8 cellular contexts compared by ENCODE assay signal in the genomic region with DNA sequence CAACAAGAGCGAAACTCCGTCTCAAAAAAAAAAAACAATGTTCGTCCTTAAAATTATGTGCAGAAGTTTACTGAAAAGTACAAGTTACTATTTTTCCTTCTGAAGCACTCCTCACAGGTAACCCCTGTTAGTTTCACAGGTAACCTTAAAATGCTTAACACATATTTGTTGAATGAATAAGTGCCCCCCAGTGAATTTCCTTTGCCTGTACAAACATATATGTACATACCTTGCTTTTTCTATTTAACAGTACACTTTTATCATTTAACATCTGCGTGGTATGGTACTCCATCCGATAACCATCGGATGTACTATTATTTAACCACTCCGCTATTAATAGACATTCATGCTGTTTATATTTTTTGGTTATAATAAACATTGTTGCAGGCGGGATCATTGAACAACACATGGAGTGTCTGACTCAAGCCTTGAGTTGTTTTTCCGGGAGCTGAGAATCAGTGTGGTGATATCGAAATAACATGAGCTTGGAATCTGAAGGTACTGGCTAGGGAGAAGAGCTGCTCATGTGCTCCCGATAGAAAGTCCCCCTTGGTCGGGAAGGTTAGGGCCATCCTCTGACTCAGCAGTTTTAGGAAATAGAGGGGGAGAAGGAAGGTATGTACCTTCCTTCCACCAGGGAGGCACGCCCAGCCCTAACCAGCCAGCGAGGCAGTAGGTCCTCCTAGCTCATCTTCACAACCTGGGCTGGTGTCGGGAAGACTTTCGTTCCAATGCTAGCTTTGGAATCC. TPM values are rescaled to one million over a fixed set of nuclear protein-coding genes. Genes with fewer than 3 reads are reported as not detected.
DNase-seq lines count a peak whose midpoint lies in the region; ATAC-seq and TF ChIP-seq lines count a peak whose summit lies in the region.

No MANE protein-coding gene starts in this region.

- no peaks in the 10 kb centered on the region for H3K9me3 ChIP-seq in GM23248 (ENCODE audit: low read depth)
- peaks cover 2% of the 10 kb centered on the region for H3K9me3 ChIP-seq in iPS-18c (ENCODE audit: control insufficient read depth, insufficient read depth, low read length)
- H3K9me3 ChIP-seq in subcutaneous abdominal adipose tissue (ENCODE audit: control insufficient read depth in 5 of 5, low read length in 5 of 5): no peaks in the 10 kb centered on the region

- ATAC-seq in GM19023 (IDR thresholded peaks at IDR 0.05; ENCODE audit: unreplicated experiment): no peak

- peak overlapping the region; percentile 94 for H3K27ac Mint-ChIP-seq in activated T-helper 1 cell treated with anti-CD3 and anti-CD28 coated beads, Interleukin-12 subunit alpha, Interleukin-12 subunit beta, Interleukin-2, Interleukin-4 antibody, amounts not matched to agents 30 ng/mL and 10 ng/mL and 1 ng/mL, durations not matched to agents 14 hours and 24 hours and 36 hours

- H2AFZ ChIP-seq in GM23248: peak overlapping the region; percentile 8; the same call in 1 of the 2 replicates

- DNase-seq in GM23248 (peak; percentile 84), NCI-H1048 (lab: John Stamatoyannopoulos, UW) (no peak)
- no peak for DNase-seq in activated T-helper 1 cell treated with anti-CD3 and anti-CD28 coated beads, Interleukin-12 subunit alpha, Interleukin-12 subunit beta, Interleukin-2, Interleukin-4 antibody, amounts not matched to agents 30 ng/mL and 10 ng/mL and 1 ng/mL, durations not matched to agents 14 hours and 24 hours and 36 hours (ENCODE audit: low spot score)
- no peak for DNase-seq in central memory CD4-positive, alpha-beta T cell

- H3K4me1 Mint-ChIP-seq in activated T-helper 1 cell treated with anti-CD3 and anti-CD28 coated beads, Interleukin-12 subunit alpha, Interleukin-12 subunit beta, Interleukin-2, Interleukin-4 antibody, amounts not matched to agents 30 ng/mL and 10 ng/mL and 1 ng/mL, durations not matched to agents 14 hours and 24 hours and 36 hours (ENCODE audit: low read depth): peaks cover 66% of the 10 kb centered on the region

- no peaks in the 10 kb centered on the region for H3K27me3 ChIP-seq in GM23248 (replicated peaks; ENCODE audit: insufficient read depth)
- H3K27me3 ChIP-seq in subcutaneous abdominal adipose tissue (ENCODE audit: control insufficient read depth in 5 of 5, insufficient read depth in 4 of 5, low read length in 5 of 5): no peaks in the 10 kb centered on the region

- H4K20me1 ChIP-seq in GM23248 (ENCODE audit: insufficient read depth): no peaks in the 10 kb centered on the region; the same call in 1 of the 2 replicates

- no peak for TF ChIP-seq CTCF in 22Rv1 (IDR thresholded peaks at IDR 0.05)

- H3K36me3 ChIP-seq in GM23248 (ENCODE audit: low read depth) (no peaks in the 10 kb centered on the region), subcutaneous abdominal adipose tissue (ENCODE audit: control insufficient read depth in 5 of 5, insufficient read depth in 5 of 5, low read length in 5 of 5) (peaks cover 0 to 6% (median 2%) of the 10 kb centered on the region in 5 donors)

- peak overlapping the region; percentile 98 for H3K4me2 ChIP-seq in GM23248 (ENCODE audit: unreplicated experiment)

- peak overlapping the region; percentile 93 for H3K9ac ChIP-seq in GM23248
- H3K9ac ChIP-seq in subcutaneous abdominal adipose tissue (ENCODE audit: low read length in 5 of 5): peak overlapping the region in 4 of 5 donors; percentile 81 to 93 (median 90)

- peaks cover 30% of the 10 kb centered on the region for H3K36me3 Mint-ChIP-seq in activated T-helper 1 cell treated with anti-CD3 and anti-CD28 coated beads, Interleukin-12 subunit alpha, Interleukin-12 subunit beta, Interleukin-2, Interleukin-4 antibody, amounts not matched to agents 30 ng/mL and 10 ng/mL and 1 ng/mL, durations not matched to agents 14 hours and 24 hours and 36 hours (ENCODE audit: low read depth)

- no peaks in the 10 kb centered on the region for H3K27me3 Mint-ChIP-seq in activated T-helper 1 cell treated with anti-CD3 and anti-CD28 coated beads, Interleukin-12 subunit alpha, Interleukin-12 subunit beta, Interleukin-2, Interleukin-4 antibody, amounts not matched to agents 30 ng/mL and 10 ng/mL and 1 ng/mL, durations not matched to agents 14 hours and 24 hours and 36 hours (ENCODE audit: insufficient read depth)

- H3K9me3 Mint-ChIP-seq in activated T-helper 1 cell treated with anti-CD3 and anti-CD28 coated beads, Interleukin-12 subunit alpha, Interleukin-12 subunit beta, Interleukin-2, Interleukin-4 antibody, amounts not matched to agents 30 ng/mL and 10 ng/mL and 1 ng/mL, durations not matched to agents 14 hours and 24 hours and 36 hours: no peaks in the 10 kb centered on the region

- in situ Hi-C loops in GM23248 (cut with MboI): no loop called here

- WGBS in GM23248 (ENCODE audit: low coverage in 1 of 2, low lambda C conversion rate in 2 of 2, missing lambda C conversion rate in 2 of 2), 2 experiments: 7 to 8% methylated on average over 16 of the region's 16 CpGs

- peak overlapping the region; percentile 96 for H3K4me3 ChIP-seq in GM23248
- H3K4me3 ChIP-seq in iPS-18c (ENCODE audit: insufficient read depth, low read depth, low read length): peak overlapping the region; percentile 93
- H3K4me3 ChIP-seq in subcutaneous abdominal adipose tissue (ENCODE audit: low read depth in 1 of 5, low read length in 5 of 5): peak overlapping the region; percentile 84 to 97 (median 88)

- intact Hi-C loops in activated T-helper 1 cell treated with anti-CD3 and anti-CD28 coated beads, Interleukin-12 subunit alpha, Interleukin-12 subunit beta, Interleukin-2, Interleukin-4 antibody, amounts not matched to agents 30 ng/mL and 10 ng/mL and 1 ng/mL, durations not matched to agents 14 hours and 24 hours and 36 hours (cut with micrococcal nuclease): loop anchor here (2.0 to 10.0 kb wide), 4 partner anchors 134 to 569 kb away; a partner anchor contains a TSS

- peaks cover 46% of the 10 kb centered on the region for H3K79me2 ChIP-seq in GM23248 (ENCODE audit: insufficient read depth)

- H3K4me1 ChIP-seq in GM23248 (ENCODE audit: insufficient read depth) (peaks cover 36% of the 10 kb centered on the region), subcutaneous abdominal adipose tissue (ENCODE audit: control insufficient read depth in 5 of 5, insufficient read depth in 5 of 5, low read length in 5 of 5) (peaks cover 5 to 51% (median 43%) of the 10 kb centered on the region in 5 donors)

- peak overlapping the region; percentile 94 for H3K27ac ChIP-seq in 22Rv1
- H3K27ac ChIP-seq in GM23248: peak overlapping the region; percentile 91
- peak overlapping the region; percentile 79 for H3K27ac ChIP-seq in subcutaneous abdominal adipose tissue (ENCODE audit: low read depth, low read length)

- H3K4me3 Mint-ChIP-seq in activated T-helper 1 cell treated with anti-CD3 and anti-CD28 coated beads, Interleukin-12 subunit alpha, Interleukin-12 subunit beta, Interleukin-2, Interleukin-4 antibody, amounts not matched to agents 30 ng/mL and 10 ng/mL and 1 ng/mL, durations not matched to agents 14 hours and 24 hours and 36 hours: peak overlapping the region; percentile 92

- H3F3A ChIP-seq in GM23248 (ENCODE audit: insufficient read depth): peaks cover 45% of the 10 kb centered on the region

- H3K9me2 ChIP-seq in GM23248 (ENCODE audit: insufficient read depth): no peaks in the 10 kb centered on the region

RNA-seq across cellular contexts. Expression of a gene that starts 1.6 kb away (rescaled TPM):
- total RNA-seq in GM23248 (2014; rRNA removed; shearing (Covaris generic)): 32.0 and 37.1 TPM in 2 replicates
- 28.2 and 28.7 TPM in 2 replicates for polyA plus RNA-seq in GM23248 (2016; fragmentation: Nextera tagmentation; extraction: Ambion mirVana)
- 89.2 and 94.2 TPM in 2 replicates for total RNA-seq in activated T-helper 1 cell treated with anti-CD3 and anti-CD28 coated beads, Interleukin-12 subunit alpha, Interleukin-12 subunit beta, Interleukin-2, Interleukin-4 antibody, amounts not matched to agents 30 ng/mL and 10 ng/mL and 1 ng/mL, durations not matched to agents 14 hours and 24 hours and 36 hours
